In the genomic region with DNA sequence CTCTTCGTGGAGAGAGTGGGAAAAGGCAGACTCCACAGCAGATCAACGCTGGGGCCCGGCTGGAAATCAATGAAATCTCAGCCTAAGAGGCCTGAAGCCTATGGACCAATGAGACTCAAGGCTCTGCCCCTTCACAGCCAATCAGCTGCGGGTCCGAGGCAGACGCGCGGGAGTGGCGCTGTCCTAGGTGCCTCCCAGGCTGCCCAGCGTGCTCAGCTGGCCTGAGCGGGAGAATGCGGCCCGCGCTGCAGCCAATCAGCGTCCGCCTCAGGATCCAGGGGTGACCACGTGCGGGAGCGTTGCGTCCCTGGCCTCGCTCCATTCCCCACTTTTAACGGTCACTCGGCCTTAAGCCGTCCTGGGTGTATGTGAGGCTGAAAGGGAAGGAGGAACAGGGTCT, we compare ENCODE assay signal across 11 cellular contexts. TPM values are rescaled to one million over a fixed set of nuclear protein-coding genes. Genes with fewer than 3 reads are reported as not detected.
DNase-seq lines count a peak whose midpoint lies in the region; ATAC-seq and TF ChIP-seq lines count a peak whose summit lies in the region.
"Had no signal": no experiment of that assay in that cellular context is flagged by ENCODE, and none has a peak within 500 bp of the region (broad histone marks: within the 10 kb centered on the region; RNA-seq: fewer than 3 reads in every experiment).

A gene with protein sequence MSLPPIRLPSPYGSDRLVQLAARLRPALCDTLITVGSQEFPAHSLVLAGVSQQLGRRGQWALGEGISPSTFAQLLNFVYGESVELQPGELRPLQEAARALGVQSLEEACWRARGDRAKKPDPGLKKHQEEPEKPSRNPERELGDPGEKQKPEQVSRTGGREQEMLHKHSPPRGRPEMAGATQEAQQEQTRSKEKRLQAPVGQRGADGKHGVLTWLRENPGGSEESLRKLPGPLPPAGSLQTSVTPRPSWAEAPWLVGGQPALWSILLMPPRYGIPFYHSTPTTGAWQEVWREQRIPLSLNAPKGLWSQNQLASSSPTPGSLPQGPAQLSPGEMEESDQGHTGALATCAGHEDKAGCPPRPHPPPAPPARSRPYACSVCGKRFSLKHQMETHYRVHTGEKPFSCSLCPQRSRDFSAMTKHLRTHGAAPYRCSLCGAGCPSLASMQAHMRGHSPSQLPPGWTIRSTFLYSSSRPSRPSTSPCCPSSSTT (plus strand): TSS at position 341 of the 400 bp plus-strand sequence. CDS start 10,069 bp downstream, outside the sequence.

- H3K4me3 ChIP-seq in heart left ventricle (no peak within 1 kb of the TSS), SJCRH30 (no peak within 1 kb of the TSS)

- peaks cover 0 to 16% (median 0%) of the 10 kb centered on the region in 9 donors for H3K27me3 ChIP-seq in heart left ventricle
- no peaks in the 10 kb centered on the region for H3K27me3 ChIP-seq in SJCRH30

- H3K27ac Mint-ChIP-seq in endothelial cell (ENCODE audit: unreplicated experiment), result no peak within 1 kb of the TSS

- TF ChIP-seq POLR2A in heart left ventricle (IDR thresholded peaks at IDR 0.05), result no peak

- H3K4me1 ChIP-seq in heart left ventricle (peaks cover 0 to 13% (median 4%) of the 10 kb centered on the region in 12 donors), SJCRH30 (no peaks in the 10 kb centered on the region)
- H3K4me1 ChIP-seq: Caco-2 had no signal

- H3K36me3 Mint-ChIP-seq in endothelial cell (ENCODE audit: low read depth, unreplicated experiment), result no peaks in the 10 kb centered on the region

- H3K27me3 Mint-ChIP-seq in endothelial cell (ENCODE audit: unreplicated experiment), result peaks cover 4% of the 10 kb centered on the region

- H3K4me1 Mint-ChIP-seq in endothelial cell (ENCODE audit: unreplicated experiment), result peaks cover 3% of the 10 kb centered on the region

- H3K9me3 ChIP-seq in heart left ventricle (no peaks in the 10 kb centered on the region), SJCRH30 (replicated peaks) (no peaks in the 10 kb centered on the region)
- H3K9me3 ChIP-seq: Caco-2 had no signal

- ATAC-seq in heart left ventricle (peak in 2 of 4 donors; percentile 14 to 45), HG02763 (IDR thresholded peaks at IDR 0.05; ENCODE audit: unreplicated experiment) (no peak)

- H3K27ac ChIP-seq in heart left ventricle (no peak within 1 kb of the TSS), SJCRH30 (no peak within 1 kb of the TSS)

- H3K4me3 Mint-ChIP-seq in endothelial cell (ENCODE audit: unreplicated experiment), result no peak within 1 kb of the TSS

- no peak for TF ChIP-seq CTCF in heart left ventricle (IDR thresholded peaks at IDR 0.05)
- no peak for TF ChIP-seq CTCF in endothelial cell (IDR thresholded peaks at IDR 0.05; ENCODE audit: unreplicated experiment)

- WGBS in heart left ventricle, 4 donors, result 24 to 46% (median 26%) methylated on average over 12 to 24 of the region's 24 CpGs

- intact Hi-C loops in heart left ventricle (cut with DNase I), result no loop called here
- intact Hi-C loops in cardiac septum (cut with DNase I), result no loop called here
- intact Hi-C loops in posterior vena cava (cut with DNase I), result no loop called here

- H3K36me3 ChIP-seq in heart left ventricle, result no peaks in the 10 kb centered on the region
- H3K36me3 ChIP-seq in SJCRH30, result no peaks in the 10 kb centered on the region

- H3K9me3 Mint-ChIP-seq in endothelial cell (ENCODE audit: unreplicated experiment), result no peaks in the 10 kb centered on the region

- peak in 3 of 5 donors; percentile 43 to 71 (median 61) for DNase-seq in heart left ventricle
- DNase-seq in cardiac septum (ENCODE audit: low spot score), result no peak
- DNase-seq in SJCRH30, result peak; percentile 31 to 53
- DNase-seq in endothelial cell (ENCODE audit: low spot score), result peak; percentile 37
- DNase-seq in stimulated activated CD8-positive, alpha-beta memory T cell treated with anti-CD3 and anti-CD28 coated beads, Interleukin-4, amount 100 ng/mL, for 48 hours, result peak; percentile 45
- DNase-seq in posterior vena cava (ENCODE audit: low spot score), result no peak
- DNase-seq in NOMO-1 treated with dmso at 0.1 percent for 144 hours (lab: John Stamatoyannopoulos, UW; ENCODE audit: unreplicated experiment), result no peak
- DNase-seq: NCI-H524, occipital lobe had no signal

RNA-seq across cellular contexts. Expression of the gene that starts here (rescaled TPM):
- total RNA-seq in heart left ventricle, result under 1 TPM in 1 of 9 donors, not detected in 8; 0.24 TPM
- not detected for polyA plus RNA-seq in heart left ventricle
- total RNA-seq in cardiac septum, result 0.13 TPM
- total RNA-seq in SJCRH30 (2014; rRNA removed; shearing (Covaris generic)), result not detected in 2 replicates
- total RNA-seq in endothelial cell (ENCODE audit: unreplicated experiment), result not detected
- not detected for total RNA-seq in posterior vena cava
- total RNA-seq: Caco-2, occipital lobe had no signal

Comparison
In these comparisons a context has a peak if more than half of its experiments do, and no peak if none do; other contexts are left out.
1. Peak in DNase-seq in heart left ventricle; RNA of the gene not detected or under 1 TPM.
2. Peak in DNase-seq in SJCRH30; RNA of the gene not detected or under 1 TPM.
3. Peak in DNase-seq in endothelial cell; RNA of the gene not detected or under 1 TPM.